In genomic region chr6:127590344-127590743, GRCh38 we compare ENCODE assay signal across 25 cellular contexts. TPM values are rescaled to one million over a fixed set of nuclear protein-coding genes. Genes with fewer than 3 reads are reported as not detected.
A peak's percentile ranks its signal among the peaks of the same experiment; 100 is the strongest.
DNase-seq lines count a peak whose midpoint lies in the region; ATAC-seq and TF ChIP-seq lines count a peak whose summit lies in the region.
"Had no signal": no experiment of that assay in that cellular context is flagged by ENCODE, and none has a peak within 500 bp of the region (broad histone marks: within the 10 kb centered on the region; RNA-seq: fewer than 3 reads in every experiment).

No MANE protein-coding gene starts in this region.

- no peaks in the 10 kb centered on the region for H3K4me1 ChIP-seq in breast epithelium
- peaks cover 17% of the 10 kb centered on the region for H3K4me1 ChIP-seq in mammary epithelial cell (ENCODE audit: insufficient read depth, low read length)
- H3K4me1 ChIP-seq: BE2C; BLaER1 treated with 17β-estradiol and CSF1 and Interleukin-3, amounts not matched to agents 10 nM and 100 nM; HAP-1 had no signal

- no peaks in the 10 kb centered on the region for H4K20me1 ChIP-seq in mammary epithelial cell (ENCODE audit: insufficient read depth, low read length)
- H4K20me1 ChIP-seq: BLaER1 treated with 17β-estradiol and CSF1 and Interleukin-3, amounts not matched to agents 10 nM and 100 nM had no signal

- whole genome bisulfite sequencing in mammary epithelial cell (ENCODE audit: low coverage, missing lambda C conversion rate) = 0% methylated on average over 1 of the region's 1 CpG

- H3K36me3 ChIP-seq in breast epithelium = no peaks in the 10 kb centered on the region
- no peaks in the 10 kb centered on the region for H3K36me3 ChIP-seq in mammary epithelial cell (ENCODE audit: insufficient read depth, low read length)
- H3K36me3 ChIP-seq: BE2C; BLaER1 treated with 17β-estradiol and CSF1 and Interleukin-3, amounts not matched to agents 10 nM and 100 nM; HAP-1 had no signal

- H3K9me3 ChIP-seq in breast epithelium (no peaks in the 10 kb centered on the region), mammary epithelial cell (replicated peaks; ENCODE audit: insufficient read depth, low read length) (no peaks in the 10 kb centered on the region)
- H3K9me3 ChIP-seq: A549; BE2C; BLaER1 treated with 17β-estradiol and CSF1 and Interleukin-3, amounts not matched to agents 10 nM and 100 nM; HAP-1 had no signal

- POLR2A ChIA-PET in MCF 10A (lab: Yijun Ruan, JAX) = no interaction called here

- no peaks in the 10 kb centered on the region for H3K36me3 Mint-ChIP-seq in MCF 10A (ENCODE audit: insufficient read depth, unreplicated experiment)
- H3K36me3 Mint-ChIP-seq: CD14-positive monocyte had no signal

- no peak overlapping the region for H3K9ac ChIP-seq in mammary epithelial cell (ENCODE audit: insufficient read depth, low read length)
- H3K9ac ChIP-seq: BLaER1 treated with 17β-estradiol and CSF1 and Interleukin-3, amounts not matched to agents 10 nM and 100 nM had no signal

- CTCF ChIA-PET in MCF 10A (lab: Yijun Ruan, JAX) (no interaction called here), mammary epithelial cell (lab: Charles Lee; ENCODE audit: low non-redundant PET) (no interaction called here)

- no peak for TF ChIP-seq CTCF in MCF 10A (IDR thresholded peaks at IDR 0.05; ENCODE audit: unreplicated experiment)
- TF ChIP-seq CTCF in breast epithelium (IDR thresholded peaks at IDR 0.05) = no peak
- no peak for TF ChIP-seq CTCF in mammary epithelial cell (conservative IDR thresholded peaks at IDR 0.05 in 1 of 2, IDR thresholded peaks at IDR 0.05 in 1 of 2; ENCODE audit: extremely low read depth in 1 of 2, insufficient read depth in 1 of 2, low read depth in 1 of 2, low read length in 2 of 2)

- no peak overlapping the region for H3K27ac ChIP-seq in breast epithelium
- H3K27ac ChIP-seq in mammary epithelial cell (ENCODE audit: insufficient read depth, low read depth, low read length) = no peak overlapping the region
- peak overlapping the region; percentile 16 for H3K27ac ChIP-seq in epithelial cell of prostate
- H3K27ac ChIP-seq: A549; BLaER1 treated with 17β-estradiol and CSF1 and Interleukin-3, amounts not matched to agents 10 nM and 100 nM had no signal

- intact Hi-C loops in MCF 10A (cut with micrococcal nuclease) = no loop called here
- intact Hi-C loops in breast epithelium (cut with DNase I; ENCODE audit: low total_unique reads) = no loop called here
- intact Hi-C loops in mammary epithelial cell (cut with micrococcal nuclease) = no loop called here

- H3K79me2 ChIP-seq in mammary epithelial cell (ENCODE audit: insufficient read depth, low read length) = no peaks in the 10 kb centered on the region

- ATAC-seq in GM21390 (IDR thresholded peaks at IDR 0.05; ENCODE audit: unreplicated experiment) (no peak), HG02870 (IDR thresholded peaks at IDR 0.05; ENCODE audit: unreplicated experiment) (no peak)
- ATAC-seq: A549 had no signal

- no peaks in the 10 kb centered on the region for H3K27me3 Mint-ChIP-seq in MCF 10A (ENCODE audit: insufficient read depth, unreplicated experiment)

- no peak overlapping the region for H2AFZ ChIP-seq in mammary epithelial cell (ENCODE audit: low read depth, low read length)

- in situ Hi-C loops in mammary epithelial cell (cut with MboI; ENCODE audit: low sequenced_read_pairs in 2 of 2) = no loop called here

- no peak overlapping the region for H3K27ac Mint-ChIP-seq in MCF 10A (ENCODE audit: low read depth, unreplicated experiment)
- H3K27ac Mint-ChIP-seq: CD14-positive monocyte; CD4-positive, alpha-beta T cell; CD8-positive, alpha-beta memory T cell; HFFc6 had no signal

- H3K9me3 Mint-ChIP-seq in MCF 10A (ENCODE audit: unreplicated experiment) = no peaks in the 10 kb centered on the region
- H3K9me3 Mint-ChIP-seq: CD4-positive, alpha-beta T cell; CD8-positive, alpha-beta memory T cell; HFFc6 had no signal

- H3K4me3 ChIP-seq in breast epithelium = no peak overlapping the region
- H3K4me3 ChIP-seq in mammary epithelial cell (replicated peaks in 1 of 3; ENCODE audit: insufficient read depth in 1 of 3, low read depth in 2 of 3, low read length in 3 of 3) = no peak overlapping the region
- H3K4me3 ChIP-seq: A549; BLaER1 treated with 17β-estradiol and CSF1 and Interleukin-3, amounts not matched to agents 10 nM and 100 nM; HAP-1 had no signal

- no peak for TF ChIP-seq POLR2A in breast epithelium (IDR thresholded peaks at IDR 0.05)

- H3K4me3 Mint-ChIP-seq in MCF 10A (ENCODE audit: unreplicated experiment) = no peak overlapping the region
- H3K4me3 Mint-ChIP-seq: CD14-positive monocyte; CD4-positive, alpha-beta T cell; CD8-positive, alpha-beta memory T cell; HFFc6 had no signal

- DNase-seq in MCF 10A (ENCODE audit: unreplicated experiment) (peak; percentile 9), breast epithelium (ENCODE audit: low spot score in 2 of 2) (no peak), mammary epithelial cell (peak; percentile 48), epithelial cell of prostate (ENCODE audit: low read depth, low spot score) (no peak)
- no peak for DNase-seq in activated T-cell treated with anti-CD3 and anti-CD28 coated beads, Interleukin-2, amount 50 U/mL, for 1 hour
- DNase-seq: 8988T; ACHN; AML-193; BE2C; Calu3; CD4-positive, alpha-beta T cell; CD8-positive, alpha-beta memory T cell; COR-L47; DMS53; DMS79 treated with DMSO at 0.1 percent for 48 hours; GF-D8; GOT3; HFFc6 had no signal

- no peaks in the 10 kb centered on the region for H3K4me1 Mint-ChIP-seq in MCF 10A (ENCODE audit: insufficient read depth, unreplicated experiment)
- H3K4me1 Mint-ChIP-seq: CD14-positive monocyte; CD8-positive, alpha-beta memory T cell had no signal

- dilution Hi-C loops in mammary epithelial cell (cut with HindIII; ENCODE audit: low sequenced_read_pairs) = no loop called here

- no peaks in the 10 kb centered on the region for H3K27me3 ChIP-seq in breast epithelium
- no peaks in the 10 kb centered on the region for H3K27me3 ChIP-seq in mammary epithelial cell (ENCODE audit: insufficient read depth, low read length)
- H3K27me3 ChIP-seq: BE2C; BLaER1 treated with 17β-estradiol and CSF1 and Interleukin-3, amounts not matched to agents 10 nM and 100 nM had no signal

- BruUV-seq in MCF 10A (replicated peaks; lab: Mats Ljungman, UMichigan) (no TSS peak), mammary epithelial cell (replicated peaks; lab: Mats Ljungman, UMichigan) (no TSS peak)

- peak overlapping the region; percentile 54 for H3K4me2 ChIP-seq in mammary epithelial cell (ENCODE audit: insufficient read depth, low read depth, low read length)
- H3K4me2 ChIP-seq: A549; BLaER1 treated with 17β-estradiol and CSF1 and Interleukin-3, amounts not matched to agents 10 nM and 100 nM had no signal

RNA-seq across cellular contexts. Expression of gene C6orf58, which starts 13.4 kb away (rescaled TPM):
- total RNA-seq in MCF 10A (2022) (not detected in 2 replicates), breast epithelium (under 1 TPM in 2 of 3 donors, not detected in 1; 0.44 to 0.66 TPM), mammary epithelial cell (under 1 TPM in 1 of 2 donors, not detected in 1; 0.26 TPM)
- polyA plus RNA-seq in mammary epithelial cell = not detected
- not detected for polyA minus RNA-seq in mammary epithelial cell
- total RNA-seq: CD4-positive, alpha-beta T cell; CD8-positive, alpha-beta memory T cell; G401 had no signal
- polyA plus RNA-seq: CD14-positive monocyte; CD8-positive, alpha-beta memory T cell had no signal

Comparison
In these comparisons a context has a peak if more than half of its experiments do, and no peak if none do; other contexts are left out.
1. DNase-seq: peak in MCF 10A (single experiment) and mammary epithelial cell (single experiment); none in breast epithelium (0 of 2), epithelial cell of prostate (single experiment) and activated T-cell treated with anti-CD3 and anti-CD28 coated beads, Interleukin-2, amount 50 U/mL, for 1 hour (single experiment).